Comparison of ENCODE assay signal across 17 cellular contexts in genomic region chr2:154850532-154850931, GRCh38.
"Had no signal": no experiment of that assay in that cellular context is flagged by ENCODE, and none has a peak within 500 bp of the region (broad histone marks: within the 10 kb centered on the region; RNA-seq: fewer than 3 reads in every experiment).

No MANE protein-coding gene starts in this region.

- FAIRE-seq: HTR-8/SVneo had no signal

- H3K27ac ChIP-seq: HL-60, RWPE1 had no signal

- DNase-seq: KBM-7, MV-4-11, NCI-H1048, NCI-H1105, NCI-H1417, NCI-H1436 treated with DMSO at 0.1 percent for 48 hours, NCI-H187 treated with DMSO at 0.1 percent for 48 hours, NCI-H2029 treated with DMSO at 0.1 percent for 48 hours, NCI-H345, NCI-H510A treated with DMSO at 0.1 percent for 48 hours, NCI-H526, NCI-H82, SHP77, SK-N-SH had no signal

- H3K9me3 ChIP-seq: SK-N-SH had no signal
